In the genomic region with DNA sequence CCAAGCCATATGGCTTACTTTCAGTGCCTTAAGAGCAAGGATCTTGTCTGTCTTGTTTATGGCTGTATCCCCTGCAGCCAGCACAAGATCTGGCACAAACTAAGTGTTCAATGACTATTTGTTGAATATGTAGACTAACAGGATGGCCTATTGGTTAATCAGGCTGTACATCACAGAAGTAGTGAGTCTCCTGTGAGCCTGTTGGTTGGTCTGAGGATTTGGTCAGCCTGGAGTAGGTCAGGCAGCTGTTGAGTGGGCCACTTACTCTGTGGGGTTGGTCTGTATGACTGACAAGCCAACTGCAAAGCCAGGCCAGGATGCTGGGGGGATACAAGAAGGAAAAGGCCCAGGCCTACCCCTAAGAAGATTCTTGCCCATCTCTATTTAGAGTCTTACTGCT, we compare ENCODE assay signal across 1 cellular context.
TF ChIP-seq lines count a peak whose summit lies in the region.

No MANE protein-coding gene starts in this region.

TF ChIP-seq in GM12878, 131 proteins besides CTCF, POLR2A, EP300 and RAD21:
- TF ChIP-seq, protein P1, sequence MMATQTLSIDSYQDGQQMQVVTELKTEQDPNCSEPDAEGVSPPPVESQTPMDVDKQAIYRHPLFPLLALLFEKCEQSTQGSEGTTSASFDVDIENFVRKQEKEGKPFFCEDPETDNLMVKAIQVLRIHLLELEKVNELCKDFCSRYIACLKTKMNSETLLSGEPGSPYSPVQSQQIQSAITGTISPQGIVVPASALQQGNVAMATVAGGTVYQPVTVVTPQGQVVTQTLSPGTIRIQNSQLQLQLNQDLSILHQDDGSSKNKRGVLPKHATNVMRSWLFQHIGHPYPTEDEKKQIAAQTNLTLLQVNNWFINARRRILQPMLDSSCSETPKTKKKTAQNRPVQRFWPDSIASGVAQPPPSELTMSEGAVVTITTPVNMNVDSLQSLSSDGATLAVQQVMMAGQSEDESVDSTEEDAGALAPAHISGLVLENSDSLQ (IDR thresholded peaks at IDR 0.05), result peak; percentile 63
- TF ChIP-seq SMAD5 (IDR thresholded peaks at IDR 0.05; ENCODE audit: low read depth), result no peak
